ENCODE assay signal across 2 cellular contexts in the genomic region with DNA sequence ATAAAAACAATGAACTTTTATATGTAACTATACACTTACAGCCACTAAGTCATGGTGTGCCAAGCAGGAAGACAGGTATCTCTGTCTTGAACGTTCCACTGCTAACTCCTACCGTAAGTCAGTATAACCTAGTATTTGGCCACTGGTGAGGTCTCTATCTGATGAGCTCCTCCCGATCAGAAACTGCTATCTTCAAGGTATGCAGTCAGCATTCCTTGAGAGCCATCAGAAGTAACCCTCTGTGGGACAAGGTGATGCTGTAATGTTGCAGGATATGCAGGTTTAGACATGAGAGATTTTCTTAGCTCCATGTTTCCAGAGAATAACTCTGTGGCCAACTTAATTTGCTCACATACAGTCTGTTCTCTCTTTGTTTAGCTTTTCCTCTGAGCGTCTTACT.
TF ChIP-seq lines count a peak whose summit lies in the region.

No MANE protein-coding gene starts in this region.

TF ChIP-seq in GM23338, 12 proteins besides CTCF, POLR2A, EP300 and RAD21:
- TF ChIP-seq, protein P1, sequence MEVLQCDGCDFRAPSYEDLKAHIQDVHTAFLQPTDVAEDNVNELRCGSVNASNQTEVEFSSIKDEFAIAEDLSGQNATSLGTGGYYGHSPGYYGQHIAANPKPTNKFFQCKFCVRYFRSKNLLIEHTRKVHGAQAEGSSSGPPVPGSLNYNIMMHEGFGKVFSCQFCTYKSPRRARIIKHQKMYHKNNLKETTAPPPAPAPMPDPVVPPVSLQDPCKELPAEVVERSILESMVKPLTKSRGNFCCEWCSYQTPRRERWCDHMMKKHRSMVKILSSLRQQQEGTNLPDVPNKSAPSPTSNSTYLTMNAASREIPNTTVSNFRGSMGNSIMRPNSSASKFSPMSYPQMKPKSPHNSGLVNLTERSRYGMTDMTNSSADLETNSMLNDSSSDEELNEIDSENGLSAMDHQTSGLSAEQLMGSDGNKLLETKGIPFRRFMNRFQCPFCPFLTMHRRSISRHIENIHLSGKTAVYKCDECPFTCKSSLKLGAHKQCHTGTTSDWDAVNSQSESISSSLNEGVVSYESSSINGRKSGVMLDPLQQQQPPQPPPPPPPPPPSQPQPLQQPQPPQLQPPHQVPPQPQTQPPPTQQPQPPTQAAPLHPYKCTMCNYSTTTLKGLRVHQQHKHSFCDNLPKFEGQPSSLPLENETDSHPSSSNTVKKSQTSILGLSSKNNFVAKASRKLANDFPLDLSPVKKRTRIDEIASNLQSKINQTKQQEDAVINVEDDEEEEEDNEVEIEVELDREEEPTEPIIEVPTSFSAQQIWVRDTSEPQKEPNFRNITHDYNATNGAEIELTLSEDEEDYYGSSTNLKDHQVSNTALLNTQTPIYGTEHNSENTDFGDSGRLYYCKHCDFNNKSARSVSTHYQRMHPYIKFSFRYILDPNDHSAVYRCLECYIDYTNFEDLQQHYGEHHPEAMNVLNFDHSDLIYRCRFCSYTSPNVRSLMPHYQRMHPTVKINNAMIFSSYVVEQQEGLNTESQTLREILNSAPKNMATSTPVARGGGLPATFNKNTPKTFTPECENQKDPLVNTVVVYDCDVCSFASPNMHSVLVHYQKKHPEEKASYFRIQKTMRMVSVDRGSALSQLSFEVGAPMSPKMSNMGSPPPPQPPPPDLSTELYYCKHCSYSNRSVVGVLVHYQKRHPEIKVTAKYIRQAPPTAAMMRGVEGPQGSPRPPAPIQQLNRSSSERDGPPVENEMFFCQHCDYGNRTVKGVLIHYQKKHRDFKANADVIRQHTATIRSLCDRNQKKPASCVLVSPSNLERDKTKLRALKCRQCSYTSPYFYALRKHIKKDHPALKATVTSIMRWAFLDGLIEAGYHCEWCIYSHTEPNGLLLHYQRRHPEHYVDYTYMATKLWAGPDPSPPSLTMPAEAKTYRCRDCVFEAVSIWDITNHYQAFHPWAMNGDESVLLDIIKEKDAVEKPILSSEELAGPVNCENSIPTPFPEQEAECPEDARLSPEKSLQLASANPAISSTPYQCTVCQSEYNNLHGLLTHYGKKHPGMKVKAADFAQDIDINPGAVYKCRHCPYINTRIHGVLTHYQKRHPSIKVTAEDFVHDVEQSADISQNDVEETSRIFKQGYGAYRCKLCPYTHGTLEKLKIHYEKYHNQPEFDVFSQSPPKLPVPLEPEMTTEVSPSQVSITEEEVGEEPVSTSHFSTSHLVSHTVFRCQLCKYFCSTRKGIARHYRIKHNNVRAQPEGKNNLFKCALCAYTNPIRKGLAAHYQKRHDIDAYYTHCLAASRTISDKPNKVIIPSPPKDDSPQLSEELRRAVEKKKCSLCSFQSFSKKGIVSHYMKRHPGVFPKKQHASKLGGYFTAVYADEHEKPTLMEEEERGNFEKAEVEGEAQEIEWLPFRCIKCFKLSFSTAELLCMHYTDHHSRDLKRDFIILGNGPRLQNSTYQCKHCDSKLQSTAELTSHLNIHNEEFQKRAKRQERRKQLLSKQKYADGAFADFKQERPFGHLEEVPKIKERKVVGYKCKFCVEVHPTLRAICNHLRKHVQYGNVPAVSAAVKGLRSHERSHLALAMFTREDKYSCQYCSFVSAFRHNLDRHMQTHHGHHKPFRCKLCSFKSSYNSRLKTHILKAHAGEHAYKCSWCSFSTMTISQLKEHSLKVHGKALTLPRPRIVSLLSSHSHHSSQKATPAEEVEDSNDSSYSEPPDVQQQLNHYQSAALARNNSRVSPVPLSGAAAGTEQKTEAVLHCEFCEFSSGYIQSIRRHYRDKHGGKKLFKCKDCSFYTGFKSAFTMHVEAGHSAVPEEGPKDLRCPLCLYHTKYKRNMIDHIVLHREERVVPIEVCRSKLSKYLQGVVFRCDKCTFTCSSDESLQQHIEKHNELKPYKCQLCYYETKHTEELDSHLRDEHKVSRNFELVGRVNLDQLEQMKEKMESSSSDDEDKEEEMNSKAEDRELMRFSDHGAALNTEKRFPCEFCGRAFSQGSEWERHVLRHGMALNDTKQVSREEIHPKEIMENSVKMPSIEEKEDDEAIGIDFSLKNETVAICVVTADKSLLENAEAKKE (CRISPR knock-in tag; IDR thresholded peaks at IDR 0.05) = no peak
- no peak for TF ChIP-seq POLR2AphosphoS5 (IDR thresholded peaks at IDR 0.05; ENCODE audit: low read depth)
- TF ChIP-seq JUNB (IDR thresholded peaks at IDR 0.05; ENCODE audit: unreplicated experiment) = no peak
- TF ChIP-seq ZNF114 (CRISPR knock-in tag; IDR thresholded peaks at IDR 0.05) = no peak
- TF ChIP-seq, protein P2, sequence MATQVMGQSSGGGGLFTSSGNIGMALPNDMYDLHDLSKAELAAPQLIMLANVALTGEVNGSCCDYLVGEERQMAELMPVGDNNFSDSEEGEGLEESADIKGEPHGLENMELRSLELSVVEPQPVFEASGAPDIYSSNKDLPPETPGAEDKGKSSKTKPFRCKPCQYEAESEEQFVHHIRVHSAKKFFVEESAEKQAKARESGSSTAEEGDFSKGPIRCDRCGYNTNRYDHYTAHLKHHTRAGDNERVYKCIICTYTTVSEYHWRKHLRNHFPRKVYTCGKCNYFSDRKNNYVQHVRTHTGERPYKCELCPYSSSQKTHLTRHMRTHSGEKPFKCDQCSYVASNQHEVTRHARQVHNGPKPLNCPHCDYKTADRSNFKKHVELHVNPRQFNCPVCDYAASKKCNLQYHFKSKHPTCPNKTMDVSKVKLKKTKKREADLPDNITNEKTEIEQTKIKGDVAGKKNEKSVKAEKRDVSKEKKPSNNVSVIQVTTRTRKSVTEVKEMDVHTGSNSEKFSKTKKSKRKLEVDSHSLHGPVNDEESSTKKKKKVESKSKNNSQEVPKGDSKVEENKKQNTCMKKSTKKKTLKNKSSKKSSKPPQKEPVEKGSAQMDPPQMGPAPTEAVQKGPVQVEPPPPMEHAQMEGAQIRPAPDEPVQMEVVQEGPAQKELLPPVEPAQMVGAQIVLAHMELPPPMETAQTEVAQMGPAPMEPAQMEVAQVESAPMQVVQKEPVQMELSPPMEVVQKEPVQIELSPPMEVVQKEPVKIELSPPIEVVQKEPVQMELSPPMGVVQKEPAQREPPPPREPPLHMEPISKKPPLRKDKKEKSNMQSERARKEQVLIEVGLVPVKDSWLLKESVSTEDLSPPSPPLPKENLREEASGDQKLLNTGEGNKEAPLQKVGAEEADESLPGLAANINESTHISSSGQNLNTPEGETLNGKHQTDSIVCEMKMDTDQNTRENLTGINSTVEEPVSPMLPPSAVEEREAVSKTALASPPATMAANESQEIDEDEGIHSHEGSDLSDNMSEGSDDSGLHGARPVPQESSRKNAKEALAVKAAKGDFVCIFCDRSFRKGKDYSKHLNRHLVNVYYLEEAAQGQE (IDR thresholded peaks at IDR 0.05; ENCODE audit: unreplicated experiment) = no peak
- TF ChIP-seq ETS1 (IDR thresholded peaks at IDR 0.05) = no peak
- no peak for TF ChIP-seq STAT1 (IDR thresholded peaks at IDR 0.05; ENCODE audit: unreplicated experiment)

TF ChIP-seq in WTC11, 78 proteins besides CTCF, POLR2A, EP300 and RAD21 (continued from another document):
- no peak for TF ChIP-seq ATF6 (CRISPR knock-in tag; IDR thresholded peaks at IDR 0.05)
- no peak for TF ChIP-seq JAZF1 (CRISPR knock-in tag; IDR thresholded peaks at IDR 0.05)
- no peak for TF ChIP-seq FOXJ3 (CRISPR knock-in tag; IDR thresholded peaks at IDR 0.05; ENCODE audit: borderline replicate concordance)
- TF ChIP-seq, protein P3, sequence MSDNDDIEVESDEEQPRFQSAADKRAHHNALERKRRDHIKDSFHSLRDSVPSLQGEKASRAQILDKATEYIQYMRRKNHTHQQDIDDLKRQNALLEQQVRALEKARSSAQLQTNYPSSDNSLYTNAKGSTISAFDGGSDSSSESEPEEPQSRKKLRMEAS (CRISPR knock-in tag; IDR thresholded peaks at IDR 0.05) = no peak
- TF ChIP-seq, protein P4, sequence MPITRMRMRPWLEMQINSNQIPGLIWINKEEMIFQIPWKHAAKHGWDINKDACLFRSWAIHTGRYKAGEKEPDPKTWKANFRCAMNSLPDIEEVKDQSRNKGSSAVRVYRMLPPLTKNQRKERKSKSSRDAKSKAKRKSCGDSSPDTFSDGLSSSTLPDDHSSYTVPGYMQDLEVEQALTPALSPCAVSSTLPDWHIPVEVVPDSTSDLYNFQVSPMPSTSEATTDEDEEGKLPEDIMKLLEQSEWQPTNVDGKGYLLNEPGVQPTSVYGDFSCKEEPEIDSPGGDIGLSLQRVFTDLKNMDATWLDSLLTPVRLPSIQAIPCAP (CRISPR knock-in tag; IDR thresholded peaks at IDR 0.05) = no peak
- TF ChIP-seq GTF2I (CRISPR knock-in tag; conservative IDR thresholded peaks at IDR 0.05) = no peak
- TF ChIP-seq TEAD4 (CRISPR knock-in tag; IDR thresholded peaks at IDR 0.05) = no peak
- no peak for TF ChIP-seq ESRRA (CRISPR knock-in tag; IDR thresholded peaks at IDR 0.05; ENCODE audit: borderline replicate concordance)
- no peak for TF ChIP-seq ZNF423 (CRISPR knock-in tag; IDR thresholded peaks at IDR 0.05)
- TF ChIP-seq SOX15 (CRISPR knock-in tag; IDR thresholded peaks at IDR 0.05) = no peak
